ENCODE assay signal across 24 cellular contexts in genomic region chr10:515674-516073, GRCh38.
DNase-seq lines count a peak whose midpoint lies in the region; TF ChIP-seq lines count a peak whose summit lies in the region.
"Had no signal": no experiment of that assay in that cellular context is flagged by ENCODE, and none has a peak within 500 bp of the region (broad histone marks: within the 10 kb centered on the region; RNA-seq: fewer than 3 reads in every experiment).

No MANE protein-coding gene starts in this region.

- H3K27me3 Mint-ChIP-seq in HFFc6 (ENCODE audit: insufficient read depth) (peaks cover 1% of the 10 kb centered on the region; the same call in 1 of the 2 replicates), progenitor cell of endocrine pancreas (no peaks in the 10 kb centered on the region)

- peak overlapping the region; percentile 45; the same call in 1 of the 2 replicates for H3K27ac Mint-ChIP-seq in HFFc6
- H3K27ac Mint-ChIP-seq in progenitor cell of endocrine pancreas = peak overlapping the region; percentile 92
- H3K27ac Mint-ChIP-seq: activated naive CD8-positive, alpha-beta T cell; activated T-helper 1 cell treated with anti-CD3 and anti-CD28 coated beads, Interleukin-12 subunit alpha, Interleukin-12 subunit beta, Interleukin-2, Interleukin-4 antibody, amounts not matched to agents 30 ng/mL and 10 ng/mL and 1 ng/mL, durations not matched to agents 14 hours and 24 hours and 36 hours; CD8-positive, alpha-beta T cell had no signal

- no peaks in the 10 kb centered on the region for H3K36me3 ChIP-seq in SU-DHL-6 (ENCODE audit: low read length)
- H3K36me3 ChIP-seq: HAP-1, heart left ventricle, tibial artery had no signal

- no peaks in the 10 kb centered on the region for H4K20me1 ChIP-seq in SU-DHL-6 (ENCODE audit: low read depth, low read length)

- H3K9me3 Mint-ChIP-seq in HFFc6 (no peaks in the 10 kb centered on the region), progenitor cell of endocrine pancreas (ENCODE audit: low read depth) (no peaks in the 10 kb centered on the region)
- H3K9me3 Mint-ChIP-seq: activated T-helper 1 cell treated with anti-CD3 and anti-CD28 coated beads, Interleukin-12 subunit alpha, Interleukin-12 subunit beta, Interleukin-2, Interleukin-4 antibody, amounts not matched to agents 30 ng/mL and 10 ng/mL and 1 ng/mL, durations not matched to agents 14 hours and 24 hours and 36 hours; CD8-positive, alpha-beta T cell had no signal

- peak overlapping the region; percentile 79 for H3K4me2 ChIP-seq in SU-DHL-6 (ENCODE audit: low read depth, low read length, poor library complexity, severe bottlenecking)

- H3K9ac ChIP-seq in SU-DHL-6 (ENCODE audit: low read length) = peak overlapping the region; percentile 31; the same call in 1 of the 2 replicates

- H3F3A ChIP-seq in SU-DHL-6 (ENCODE audit: insufficient read depth) = peaks cover 78% of the 10 kb centered on the region

- DNase-seq in GM13977 (ENCODE audit: low spot score) (peak; percentile 63), HFFc6 (no peak), progenitor cell of endocrine pancreas (ENCODE audit: low spot score, unreplicated experiment) (no peak), ecto neural progenitor cell (ENCODE audit: low spot score) (no peak), NCI-H345 (lab: John Stamatoyannopoulos, UW) (no peak)
- no peak for DNase-seq in activated T-cell treated with anti-CD3 and anti-CD28 coated beads, Interleukin-2, amount 50 U/mL, for 1 hour
- DNase-seq: activated CD4-positive, alpha-beta T cell treated with anti-CD3 and anti-CD28 coated beads for 4 hours; CD8-positive, alpha-beta T cell; DMS153; GF-D8; heart left ventricle; left ventricle myocardium superior; mucosa of descending colon; NCI-H1436; NCI-H2171; NCI-H526 treated with DMSO at 0.1 percent for 48 hours; small intestine; stimulated activated naive CD4-positive, alpha-beta T cell treated with Interleukin-2 at 50 U/mL for 16 hours; SW 1271 had no signal

- in situ Hi-C loops in GM13977 (cut with MboI; ENCODE audit: low pct_unique_long_range_greater_than_20kb, low sequenced_read_pairs, unreplicated experiment) = loop anchor here (25.0 kb wide), 1 partner anchor 297 kb away; no protein-coding TSS in a partner anchor

- H3K9me3 ChIP-seq in SU-DHL-6 (ENCODE audit: insufficient read depth, low read length) = no peaks in the 10 kb centered on the region
- H3K9me3 ChIP-seq: HAP-1, heart left ventricle, mucosa of descending colon, tibial artery had no signal

- H3K27me3 ChIP-seq in SU-DHL-6 (ENCODE audit: low read length) = no peaks in the 10 kb centered on the region
- H3K27me3 ChIP-seq: heart left ventricle, tibial artery had no signal

- H3K4me3 ChIP-seq in SU-DHL-6 (ENCODE audit: insufficient read depth, low read length, poor library complexity, severe bottlenecking) = peak overlapping the region; percentile 19
- H3K4me3 ChIP-seq: HAP-1, heart left ventricle, mucosa of descending colon, tibial artery had no signal

- H3K36me3 Mint-ChIP-seq in HFFc6 (ENCODE audit: low read depth) (no peaks in the 10 kb centered on the region; the same call in 1 of the 2 replicates), progenitor cell of endocrine pancreas (ENCODE audit: insufficient read depth) (no peaks in the 10 kb centered on the region)
- H3K36me3 Mint-ChIP-seq: activated naive CD8-positive, alpha-beta T cell; CD8-positive, alpha-beta T cell had no signal

- H3K9me2 ChIP-seq in SU-DHL-6 (replicated peaks; ENCODE audit: insufficient read depth, low read length) = no peaks in the 10 kb centered on the region

- peaks cover 28% of the 10 kb centered on the region for H3K4me1 Mint-ChIP-seq in HFFc6 (ENCODE audit: low read depth)
- peaks cover 65% of the 10 kb centered on the region for H3K4me1 Mint-ChIP-seq in progenitor cell of endocrine pancreas (ENCODE audit: low read depth)

- no peak overlapping the region for H3K4me3 Mint-ChIP-seq in HFFc6
- no peak overlapping the region for H3K4me3 Mint-ChIP-seq in progenitor cell of endocrine pancreas (ENCODE audit: low read depth)
- H3K4me3 Mint-ChIP-seq: activated naive CD8-positive, alpha-beta T cell; activated T-helper 1 cell treated with anti-CD3 and anti-CD28 coated beads, Interleukin-12 subunit alpha, Interleukin-12 subunit beta, Interleukin-2, Interleukin-4 antibody, amounts not matched to agents 30 ng/mL and 10 ng/mL and 1 ng/mL, durations not matched to agents 14 hours and 24 hours and 36 hours; CD8-positive, alpha-beta T cell had no signal

- TF ChIP-seq CTCF in GM13977 (IDR thresholded peaks at IDR 0.05; ENCODE audit: extremely low read depth, insufficient read depth, missing control alignments) (no peak), HFFc6 (IDR thresholded peaks at IDR 0.05) (no peak), SU-DHL-6 (IDR thresholded peaks at IDR 0.05; ENCODE audit: insufficient read depth, low read length, poor library complexity, severe bottlenecking) (no peak), progenitor cell of endocrine pancreas (IDR thresholded peaks at IDR 0.05; ENCODE audit: unreplicated experiment) (no peak)

- H3K27ac ChIP-seq in SU-DHL-6 (ENCODE audit: low read depth, low read length) = peak overlapping the region; percentile 96
- H3K27ac ChIP-seq: tibial artery had no signal

- peaks cover 4% of the 10 kb centered on the region; the same call in 1 of the 2 replicates for H3K79me2 ChIP-seq in SU-DHL-6 (ENCODE audit: insufficient read depth, low read length)

- H2AFZ ChIP-seq in SU-DHL-6 (ENCODE audit: low read depth, low read length, severe bottlenecking) = no peak overlapping the region
